9 cellular contexts compared by ENCODE assay signal in the genomic region with DNA sequence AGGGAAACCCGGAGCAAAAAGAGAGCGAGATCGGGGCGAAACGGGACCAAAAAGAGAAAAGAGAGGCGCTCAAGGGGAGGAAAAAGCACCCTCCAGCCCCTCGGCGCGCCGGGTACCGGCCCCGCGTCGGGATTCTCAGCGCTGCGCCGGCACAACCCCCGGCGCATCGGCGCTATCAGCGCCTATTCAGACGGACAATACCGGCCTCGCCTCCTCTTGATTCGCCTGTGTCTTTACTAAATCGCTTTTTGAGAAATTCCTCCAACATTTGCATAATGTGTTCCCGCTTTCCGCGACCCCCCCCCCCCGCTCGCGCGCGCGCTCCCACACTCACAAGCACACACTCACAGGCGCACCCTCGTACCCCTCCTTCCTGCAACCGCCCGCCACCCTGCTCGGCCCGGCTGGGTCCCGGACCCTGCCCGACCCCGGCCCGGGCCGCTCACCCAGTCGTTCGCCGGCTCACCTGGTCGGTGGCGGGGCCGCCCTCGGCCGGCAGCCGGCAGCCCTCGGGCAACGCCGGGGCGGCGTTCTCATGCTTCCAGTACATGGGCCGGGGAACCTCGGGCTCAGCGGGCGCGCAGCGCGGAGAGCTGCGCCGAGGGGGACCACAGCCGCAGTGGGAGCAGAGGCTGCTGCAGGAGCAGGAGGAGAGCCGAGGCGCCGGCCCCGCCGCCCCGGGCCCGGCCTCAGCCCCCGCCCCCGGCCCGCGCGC. TPM values are rescaled to one million over a fixed set of nuclear protein-coding genes. Genes with fewer than 3 reads are reported as not detected.
DNase-seq lines count a peak whose midpoint lies in the region; ATAC-seq, FAIRE-seq and TF ChIP-seq lines count a peak whose summit lies in the region.
"Had no signal": no experiment of that assay in that cellular context is flagged by ENCODE, and none has a peak within 500 bp of the region (broad histone marks: within the 10 kb centered on the region; RNA-seq: fewer than 3 reads in every experiment).

No MANE protein-coding gene starts in this region.

- H3K4me3 ChIP-seq in SJSA1 (peak overlapping the region; percentile 75), gastroesophageal sphincter (peak overlapping the region; percentile 14 to 53), skeletal muscle cell (ENCODE audit: low read depth, low read length) (peak overlapping the region; percentile 32), thyroid gland (replicated peaks in 1 of 3) (peak overlapping the region in 1 of 3 donors; percentile 36)

- H3K27ac ChIP-seq in SJSA1 (no peak overlapping the region), gastroesophageal sphincter (peak overlapping the region in 1 of 4 donors; percentile 57), thyroid gland (no peak overlapping the region)

- DNase-seq in H54 (ENCODE audit: insufficient read length, low spot score), result peak; percentile 42
- peak in 1 of 2 experiments; percentile 31 for DNase-seq in SJSA1 (ENCODE audit: low read depth in 1 of 2, low spot score in 2 of 2)
- no peak for DNase-seq in skeletal muscle cell (ENCODE audit: low read depth)
- no peak for DNase-seq in NCI-H446 treated with DMSO at 0.1 percent for 48 hours (lab: John Stamatoyannopoulos, UW)
- DNase-seq in thyroid gland, result no peak
- no peak for DNase-seq in COLO829 (ENCODE audit: low spot score)
- DNase-seq: natural killer cell had no signal

- H3K36me3 ChIP-seq in SJSA1 (peaks cover 11% of the 10 kb centered on the region; the same call in 1 of the 2 replicates), gastroesophageal sphincter (no peaks in the 10 kb centered on the region), thyroid gland (no peaks in the 10 kb centered on the region)

- intact Hi-C loops in thyroid gland (cut with DNase I), result no loop called here

- no peak for TF ChIP-seq EP300 in gastroesophageal sphincter (IDR thresholded peaks at IDR 0.05)

- peaks cover 12% of the 10 kb centered on the region for H3K4me1 ChIP-seq in SJSA1 (replicated peaks)
- H3K4me1 ChIP-seq in gastroesophageal sphincter, result peaks cover 0 to 39% (median 19%) of the 10 kb centered on the region in 3 donors
- H3K4me1 ChIP-seq in thyroid gland, result peaks cover 12 to 37% of the 10 kb centered on the region in 2 donors

- H3K27me3 ChIP-seq in SJSA1 (replicated peaks) (no peaks in the 10 kb centered on the region), gastroesophageal sphincter (peaks cover 98% of the 10 kb centered on the region), thyroid gland (peaks cover 33% of the 10 kb centered on the region)

- WGBS in gastroesophageal sphincter (ENCODE audit: low coverage in 1 of 2), 2 donors, result 0% methylated on average over 4 to 9 of the region's 83 CpGs
- WGBS in thyroid gland, 2 donors, result 1% methylated on average over 30 to 60 of the region's 83 CpGs

- peak; percentile 14 for ATAC-seq in gastroesophageal sphincter
- ATAC-seq in GM21367 (IDR thresholded peaks at IDR 0.05; ENCODE audit: unreplicated experiment), result no peak

- FAIRE-seq in H54 (lab: Jason Lieb, UNC), result no peak

- no peak for TF ChIP-seq CTCF in gastroesophageal sphincter (IDR thresholded peaks at IDR 0.05)
- TF ChIP-seq CTCF in thyroid gland (IDR thresholded peaks at IDR 0.05), result no peak

- no peaks in the 10 kb centered on the region for H3K9me3 ChIP-seq in SJSA1 (replicated peaks)
- no peaks in the 10 kb centered on the region for H3K9me3 ChIP-seq in gastroesophageal sphincter
- no peaks in the 10 kb centered on the region for H3K9me3 ChIP-seq in thyroid gland

- TF ChIP-seq POLR2A in H54 (IDR thresholded peaks at IDR 0.05; ENCODE audit: low read depth, low read length) (no peak), gastroesophageal sphincter (IDR thresholded peaks at IDR 0.05) (no peak), thyroid gland (IDR thresholded peaks at IDR 0.05) (no peak)

RNA-seq across cellular contexts. Expression of a gene that starts 0.4 kb away (rescaled TPM):
- total RNA-seq in SJSA1 (2014; rRNA removed; shearing (Covaris generic)), result 4.6 and 6.4 TPM in 2 replicates
- total RNA-seq in gastroesophageal sphincter, result 10 to 100 TPM in 1 of 4 donors, 1 to 10 TPM in 3; 1.7 to 13.0 (median 4.9) TPM
- 1 to 10 TPM; 1.3 to 4.4 (median 1.7) TPM for total RNA-seq in thyroid gland
- total RNA-seq: natural killer cell had no signal

RNA-seq across cellular contexts. Expression of a gene that starts 36.3 kb away (rescaled TPM):
- total RNA-seq in SJSA1 (2014; rRNA removed; shearing (Covaris generic)), result 9.8 and 17.6 TPM in 2 replicates
- 10 to 100 TPM; 11.0 to 21.5 (median 18.1) TPM for total RNA-seq in gastroesophageal sphincter
- total RNA-seq in thyroid gland, result 10 to 100 TPM; 12.1 to 15.2 (median 13.7) TPM

RNA-seq across cellular contexts. Expression of a gene that starts 36.3 kb away (rescaled TPM):
- total RNA-seq in SJSA1 (2014; rRNA removed; shearing (Covaris generic)), result 21.8 and 26.6 TPM in 2 replicates
- total RNA-seq in gastroesophageal sphincter (10 to 100 TPM; 24.1 to 38.0 (median 29.7) TPM), thyroid gland (10 to 100 TPM; 40.9 to 56.0 (median 52.0) TPM)
